Comparison of ENCODE assay signal across 10 cellular contexts in the genomic region with DNA sequence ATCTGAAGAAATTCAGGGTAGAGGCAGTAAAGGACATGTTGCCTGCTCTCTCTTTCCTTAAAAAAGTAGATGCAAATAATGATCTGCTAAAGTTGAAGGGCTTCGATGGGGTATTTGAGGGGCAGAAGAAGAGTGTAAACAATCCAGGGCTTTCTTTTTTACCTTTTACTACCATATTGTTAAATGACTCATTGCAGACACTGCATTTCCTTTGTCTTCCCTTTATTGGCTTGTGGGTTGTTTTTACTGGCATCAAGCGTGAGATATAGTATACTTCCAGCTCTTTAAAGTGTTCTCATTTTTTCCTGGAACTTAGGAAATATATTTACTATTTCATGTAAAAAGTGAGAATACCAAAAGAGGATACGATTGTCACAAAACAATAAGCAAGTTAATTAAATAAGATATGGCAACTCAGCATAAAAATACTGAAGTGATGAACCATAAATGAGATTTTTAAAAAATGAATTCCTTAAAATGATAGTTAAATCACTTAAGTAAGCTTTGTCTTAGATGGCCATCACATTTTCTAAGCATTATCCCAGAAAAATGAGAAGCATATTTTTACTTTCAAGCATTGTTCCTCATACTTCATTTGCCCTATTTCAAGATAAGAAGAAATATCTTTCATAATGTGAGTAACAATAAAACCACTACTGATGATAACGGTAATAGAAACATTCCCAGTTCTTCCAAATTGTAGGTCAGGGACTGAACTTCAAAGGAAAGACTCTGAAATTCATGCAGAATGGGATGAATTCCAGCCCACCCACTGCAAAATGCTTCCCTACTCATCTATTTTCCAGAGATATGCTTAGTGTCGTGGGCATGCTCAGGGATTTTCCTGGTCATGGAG.
DNase-seq lines count a peak whose midpoint lies in the region; ATAC-seq and TF ChIP-seq lines count a peak whose summit lies in the region.
"Had no signal": no experiment of that assay in that cellular context is flagged by ENCODE, and none has a peak within 500 bp of the region (broad histone marks: within the 10 kb centered on the region; RNA-seq: fewer than 3 reads in every experiment).

No MANE protein-coding gene starts in this region.

- H3K4me3 Mint-ChIP-seq in natural killer cell, result peak overlapping the region; percentile 78

- peak; percentile 60 for DNase-seq in Daoy (ENCODE audit: low read depth)
- peak; percentile 59 for DNase-seq in M059J (ENCODE audit: low read depth)
- DNase-seq in astrocyte of the hippocampus (ENCODE audit: low read depth, low spot score), result peak; percentile 44
- DNase-seq in natural killer cell, result no peak
- DNase-seq in hypothalamus (lab: John Stamatoyannopoulos, UW), result no peak
- DNase-seq in mucosa of gallbladder (ENCODE audit: low spot score), result no peak
- DNase-seq in NCI-H2107 (lab: John Stamatoyannopoulos, UW), result no peak
- DNase-seq: NCI-H446 treated with DMSO at 0.1 percent for 48 hours, ovary had no signal

- H3K36me3 Mint-ChIP-seq in natural killer cell, result no peaks in the 10 kb centered on the region

- H3K27ac Mint-ChIP-seq in natural killer cell, result peak overlapping the region; percentile 76 to 85

- intact Hi-C loops in natural killer cell (cut with micrococcal nuclease), result loop anchor here (2.0 kb wide), 1 partner anchor 72 kb away; a partner anchor contains a TSS

- peaks cover 31 to 46% of the 10 kb centered on the region in 2 donors for H3K4me1 Mint-ChIP-seq in natural killer cell

- no peak for TF ChIP-seq CTCF in natural killer cell (IDR thresholded peaks at IDR 0.05)

- H3K9me3 Mint-ChIP-seq in natural killer cell, result no peaks in the 10 kb centered on the region

- peak in 1 of 3 donors; percentile 48 for ATAC-seq in natural killer cell
- ATAC-seq in HG02981 (IDR thresholded peaks at IDR 0.05; ENCODE audit: unreplicated experiment), result no peak

- no peaks in the 10 kb centered on the region for H3K27me3 Mint-ChIP-seq in natural killer cell (ENCODE audit: low read depth in 2 of 2)

Comparison
In these comparisons a context has a peak if more than half of its experiments do, and no peak if none do; other contexts are left out.
1. DNase-seq: peak in Daoy (single experiment), M059J (single experiment) and astrocyte of the hippocampus (single experiment); none in natural killer cell (single experiment), hypothalamus (0 of 51), mucosa of gallbladder (single experiment) and NCI-H2107 (single experiment).